Comparison of ENCODE assay signal across 22 cellular contexts in genomic region chr9:96721303-96721702, GRCh38.
"Had no signal": no experiment of that assay in that cellular context is flagged by ENCODE, and none has a peak within 500 bp of the region (broad histone marks: within the 10 kb centered on the region; RNA-seq: fewer than 3 reads in every experiment).

No MANE protein-coding gene starts in this region.

- ATAC-seq: effector memory CD8-positive, alpha-beta T cell; esophagus mucosa; gastrocnemius medialis; heart right ventricle; left lung; left ventricle myocardium superior; lower lobe of right lung; naive thymus-derived CD8-positive, alpha-beta T cell had no signal

- H3K27ac ChIP-seq: epithelial cell of prostate, esophagus squamous epithelium, gastrocnemius medialis, heart right ventricle, left lung, lower lobe of right lung had no signal

- DNase-seq: cortex of kidney; effector CD8-positive, alpha-beta T cell; effector memory CD8-positive, alpha-beta T cell; endodermal cell; erythroblast; esophagus squamous epithelium; foreskin fibroblast; foreskin melanocyte; gastrocnemius medialis; glutamatergic neuron; heart right ventricle; hippocampal formation; left cardiac atrium; left lung; left ventricle myocardium superior; lower lobe of right lung; mesenchymal stem cell; mucosa of descending colon; naive B cell; naive thymus-derived CD8-positive, alpha-beta T cell had no signal
